In genomic region chr2:237572742-237573101, GRCh38 we compare ENCODE assay signal across 16 cellular contexts. TPM values are rescaled to one million over a fixed set of nuclear protein-coding genes. Genes with fewer than 3 reads are reported as not detected.
A peak's percentile ranks its signal among the peaks of the same experiment; 100 is the strongest.
DNase-seq lines count a peak whose midpoint lies in the region; ATAC-seq and TF ChIP-seq lines count a peak whose summit lies in the region.
"Had no signal": no experiment of that assay in that cellular context is flagged by ENCODE, and none has a peak within 500 bp of the region (broad histone marks: within the 10 kb centered on the region; RNA-seq: fewer than 3 reads in every experiment).

No MANE protein-coding gene starts in this region.

- H2BK15ac ChIP-seq in IMR-90 (ENCODE audit: low read depth, low read length) = peak overlapping the region; percentile 77; the same call in 2 of the 3 replicates
- H2BK15ac ChIP-seq in neuronal stem cell (ENCODE audit: low read length) = no peak overlapping the region

- no peak for TF ChIP-seq RAD21 in IMR-90 (IDR thresholded peaks at IDR 0.05; ENCODE audit: low read length)

- peak overlapping the region; percentile 48 for H2AK5ac ChIP-seq in IMR-90 (ENCODE audit: low read depth, low read length)
- no peak overlapping the region for H2AK5ac ChIP-seq in neuronal stem cell (ENCODE audit: low read depth, low read length)

- peak overlapping the region; percentile 90; the same call in 1 of the 2 replicates for H3K14ac ChIP-seq in IMR-90 (replicated peaks; ENCODE audit: low read depth, low read length)
- H3K14ac ChIP-seq in neuronal stem cell (ENCODE audit: low read length) = no peak overlapping the region

- H3K27ac ChIP-seq in IMR-90 (ENCODE audit: insufficient read depth, low read length) = no peak overlapping the region
- no peak overlapping the region for H3K27ac ChIP-seq in neuronal stem cell (replicated peaks; ENCODE audit: low read length)
- H3K27ac ChIP-seq in vagina = peak overlapping the region; percentile 47
- H3K27ac ChIP-seq: body of pancreas, left lung, neutrophil had no signal

- in situ Hi-C loops in IMR-90 (cut with MboI; ENCODE audit: low sequenced_read_pairs) = loop anchor here (5.0 to 25.0 kb wide), 4 partner anchors 158 to 1235 kb away; partner anchors contain the start of gene COL6A3

- no peak for DNase-seq in IMR-90
- no peak for DNase-seq in adipocyte (ENCODE audit: low read depth)
- no peak for DNase-seq in neuronal stem cell (ENCODE audit: low spot score)
- no peak for DNase-seq in vagina (ENCODE audit: extremely low spot score in 2 of 2)
- no peak for DNase-seq in NCI-H82 treated with DMSO at 0.1 percent for 48 hours (lab: John Stamatoyannopoulos, UW; ENCODE audit: unreplicated experiment)
- DNase-seq in GF-D8 (lab: John Stamatoyannopoulos, UW) = no peak
- DNase-seq in stimulated activated CD4-positive, alpha-beta T cell treated with anti-CD3 and anti-CD28 coated beads, Interleukin-15, amount 100 ng/mL, for 24 hours = no peak
- DNase-seq: activated CD4-positive, alpha-beta T cell treated with anti-CD3 and anti-CD28 coated beads for 4 hours; body of pancreas; left lung had no signal

- H3K23ac ChIP-seq in IMR-90 (ENCODE audit: low read depth, low read length) = no peak overlapping the region
- H3K23ac ChIP-seq in neuronal stem cell (ENCODE audit: low read depth, low read length, poor library complexity) = no peak overlapping the region

- H3K4me3 ChIP-seq in IMR-90 (ENCODE audit: insufficient read depth, low read depth, low read length) (no peak overlapping the region), adipocyte (ENCODE audit: low read length) (no peak overlapping the region), neuronal stem cell (ENCODE audit: low read length in 2 of 2) (no peak overlapping the region), vagina (no peak overlapping the region)
- H3K4me3 ChIP-seq: body of pancreas, left lung, mucosa of descending colon had no signal

- dilution Hi-C loops in IMR-90 (cut with HindIII; ENCODE audit: low sequenced_read_pairs, unreplicated experiment) = no loop called here

- POLR2A ChIA-PET in IMR-90 (lab: Charles Lee; ENCODE audit: unreplicated experiment) = no interaction called here

- no peak for ATAC-seq in IMR-90 (ENCODE audit: low read depth)

- H4K91ac ChIP-seq in IMR-90 (ENCODE audit: insufficient read depth, low read depth, low read length) (peak overlapping the region; percentile 11; the same call in 1 of the 2 replicates), neuronal stem cell (ENCODE audit: low read depth, low read length, poor library complexity) (no peak overlapping the region)

- no CpG with 5 or more reads among the region's 4 CpGs for WGBS in IMR-90 (ENCODE audit: extremely low coverage in 2 of 2, insufficient read length in 1 of 2), 2 experiments
- no CpG with 5 or more reads among the region's 4 CpGs for WGBS in neuronal stem cell (ENCODE audit: extremely low coverage in 2 of 2, insufficient read length in 2 of 2, insufficient replicate concordance in 1 of 2), 2 donors

- no peak overlapping the region for H2BK5ac ChIP-seq in IMR-90 (ENCODE audit: low read depth, low read length, poor library complexity, severe bottlenecking)
- no peak overlapping the region for H2BK5ac ChIP-seq in neuronal stem cell (ENCODE audit: low read length)

- H4K5ac ChIP-seq in IMR-90 (ENCODE audit: low read depth, low read length) = no peak overlapping the region

- no peak overlapping the region for H3K56ac ChIP-seq in IMR-90 (ENCODE audit: extremely low read depth, insufficient read depth, low read length)

- H3K4me1 ChIP-seq in IMR-90 (ENCODE audit: control insufficient read depth, insufficient read depth, low read length) = peaks cover 7% of the 10 kb centered on the region; the same call in 1 of the 2 replicates
- H3K4me1 ChIP-seq in adipocyte (ENCODE audit: control insufficient read depth, insufficient read depth, low read length) = peaks cover 7% of the 10 kb centered on the region
- H3K4me1 ChIP-seq in neuronal stem cell (ENCODE audit: control insufficient read depth in 2 of 2, insufficient read depth in 1 of 2, low read depth in 1 of 2, low read length in 2 of 2) = no peaks in the 10 kb centered on the region
- H3K4me1 ChIP-seq in vagina = peaks cover 22% of the 10 kb centered on the region

- H3K9ac ChIP-seq in IMR-90 (ENCODE audit: low read depth, low read length) = 0 out of 2 replicates have a peak overlapping the region, but pooled peaks have one; percentile 6
- peak overlapping the region; percentile 52 for H3K9ac ChIP-seq in adipocyte (ENCODE audit: low read length)
- H3K9ac ChIP-seq in neuronal stem cell (ENCODE audit: low read depth, low read length, poor library complexity) = no peak overlapping the region

- H3K4me2 ChIP-seq in IMR-90 (ENCODE audit: low read depth, low read length) = no peak overlapping the region
- H3K4me2 ChIP-seq in neuronal stem cell (ENCODE audit: insufficient read depth, low read length, poor library complexity, severe bottlenecking) = no peak overlapping the region

- BruUV-seq in IMR-90 (replicated peaks; lab: Mats Ljungman, UMichigan) = no TSS peak

- intact Hi-C loops in IMR-90 (cut with micrococcal nuclease) = loop anchor here (1.0 kb wide), 7 partner anchors 60 to 479 kb away; no protein-coding TSS in a partner anchor
- intact Hi-C loops in vagina (cut with DNase I) = loop anchor here (2.0 to 10.0 kb wide), 2 partner anchors 60 to 448 kb away; no protein-coding TSS in a partner anchor

- no peaks in the 10 kb centered on the region for H3K36me3 ChIP-seq in IMR-90 (ENCODE audit: control insufficient read depth, insufficient read depth, low read length)
- no peaks in the 10 kb centered on the region for H3K36me3 ChIP-seq in adipocyte (ENCODE audit: control insufficient read depth, insufficient read depth, low read length, severe bottlenecking)
- no peaks in the 10 kb centered on the region for H3K36me3 ChIP-seq in neuronal stem cell (replicated peaks in 1 of 2; ENCODE audit: control insufficient read depth in 2 of 2, insufficient read depth in 2 of 2, low read length in 2 of 2)
- no peaks in the 10 kb centered on the region for H3K36me3 ChIP-seq in vagina
- H3K36me3 ChIP-seq: left lung, neutrophil had no signal

- no peak for TF ChIP-seq CTCF in IMR-90 (conservative IDR thresholded peaks at IDR 0.05; ENCODE audit: low read depth, low read length)
- TF ChIP-seq CTCF in vagina (IDR thresholded peaks at IDR 0.05) = no peak

- peaks cover 0 to 8% of the 10 kb centered on the region in 2 experiments; a peak in 1 of 4 replicates for H3K79me1 ChIP-seq in IMR-90 (ENCODE audit: low read depth in 1 of 2, low read length in 2 of 2)
- peaks cover 2% of the 10 kb centered on the region for H3K79me1 ChIP-seq in neuronal stem cell (ENCODE audit: low read depth, low read length)

- H3K9me3 ChIP-seq in IMR-90 (ENCODE audit: control insufficient read depth, insufficient read depth, low read length) (no peaks in the 10 kb centered on the region), adipocyte (ENCODE audit: control insufficient read depth, low read length) (no peaks in the 10 kb centered on the region), neuronal stem cell (replicated peaks in 1 of 2; ENCODE audit: control insufficient read depth in 2 of 2, insufficient read depth in 1 of 2, low read depth in 1 of 2, low read length in 2 of 2) (no peaks in the 10 kb centered on the region), vagina (no peaks in the 10 kb centered on the region)
- H3K9me3 ChIP-seq: body of pancreas, left lung, mucosa of descending colon, neutrophil had no signal

- H3K4ac ChIP-seq in IMR-90 (ENCODE audit: low read depth, low read length) (peak overlapping the region; percentile 86), neuronal stem cell (ENCODE audit: low read length) (no peak overlapping the region)

- TF ChIP-seq POLR2A in IMR-90 (IDR thresholded peaks at IDR 0.05; ENCODE audit: low read depth, low read length) = no peak
- no peak for TF ChIP-seq POLR2A in vagina (IDR thresholded peaks at IDR 0.05)

- peak overlapping the region; percentile 36 to 92; a peak in 2 of 4 replicates for H4K8ac ChIP-seq in IMR-90 (ENCODE audit: low read depth in 2 of 2, low read length in 2 of 2)
- H4K8ac ChIP-seq in neuronal stem cell (ENCODE audit: low read depth, low read length) = no peak overlapping the region

- H2AFZ ChIP-seq in IMR-90 (replicated peaks; ENCODE audit: low read length, poor library complexity) (peak overlapping the region; percentile 85), neuronal stem cell (ENCODE audit: low read length) (peak overlapping the region; percentile 68)

- H3K18ac ChIP-seq in IMR-90 (ENCODE audit: low read depth, low read length) (no peak overlapping the region), neuronal stem cell (ENCODE audit: low read length) (no peak overlapping the region)

- CTCF ChIA-PET in IMR-90 (lab: Yijun Ruan, JAX) = interaction anchor here (0.7 to 3.6 kb wide), 17 partner anchors 10 to 486 kb away, joined by 3 to 53 read pairs (median 5); partner anchors contain the start of gene COPS8

- no peak overlapping the region for H2BK12ac ChIP-seq in neuronal stem cell (ENCODE audit: low read length)

- H4K20me1 ChIP-seq in IMR-90 (ENCODE audit: insufficient read depth, low read length) = no peaks in the 10 kb centered on the region

- no peak overlapping the region for H2AK9ac ChIP-seq in IMR-90 (replicated peaks; ENCODE audit: low read depth, low read length, poor library complexity)

- 0 out of 2 replicates have a peak, but pooled peaks cover 3% of the 10 kb centered on the region for H3K9me1 ChIP-seq in IMR-90 (ENCODE audit: insufficient read depth, low read length)

- H3K27me3 ChIP-seq in IMR-90 (ENCODE audit: control insufficient read depth, insufficient read depth, low read length) (no peaks in the 10 kb centered on the region), adipocyte (replicated peaks; ENCODE audit: control insufficient read depth, insufficient read depth, low read length) (peaks cover 21% of the 10 kb centered on the region), neuronal stem cell (ENCODE audit: control insufficient read depth in 3 of 3, insufficient read depth in 3 of 3, low read depth in 1 of 3, low read length in 3 of 3) (peaks cover 0 to 16% (median 0%) of the 10 kb centered on the region in 3 experiments), vagina (no peaks in the 10 kb centered on the region)
- H3K27me3 ChIP-seq: body of pancreas, left lung had no signal

- H2BK20ac ChIP-seq in IMR-90 (ENCODE audit: low read depth, low read length) = peak overlapping the region; percentile 47; the same call in 1 of the 2 replicates

- H2BK120ac ChIP-seq in IMR-90 (ENCODE audit: low read depth, low read length) (peak overlapping the region; percentile 87; the same call in 1 of the 2 replicates), neuronal stem cell (ENCODE audit: low read depth, low read length) (no peak overlapping the region)

RNA-seq across cellular contexts. Expression of gene PRLH, which starts 6.3 kb away (rescaled TPM):
- total RNA-seq in IMR-90 (2012; rRNA removed) = not detected in 2 replicates
- polyA plus RNA-seq in IMR-90 (2012; rRNA removed) = not detected in 2 replicates
- polyA plus RNA-seq in IMR-90 (2012; cell fraction: cytosol; rRNA removed) = not detected in 2 replicates
- not detected in 2 replicates for polyA plus RNA-seq in IMR-90 (2012; cell fraction: nucleus; rRNA removed; ENCODE audit: low replicate concordance)
- not detected for polyA plus RNA-seq in neuronal stem cell (2013, experiment 1 of 2)
- polyA plus RNA-seq in neuronal stem cell (2013, experiment 2 of 2) = not detected
- total RNA-seq in vagina = not detected
- total RNA-seq: body of pancreas, fibroblast of lung, left lung, mucosa of descending colon, right cardiac atrium, T-cell, temporal lobe had no signal
- polyA plus RNA-seq: fibroblast of lung, right cardiac atrium had no signal

RNA-seq across cellular contexts. Expression of gene RAB17, which starts 17.8 kb away (rescaled TPM):
- total RNA-seq in IMR-90 (2012; rRNA removed) (not detected in 2 replicates), vagina (not detected)
- 0.17 and 0.41 TPM in 2 replicates for polyA plus RNA-seq in IMR-90 (2012; rRNA removed)
- polyA plus RNA-seq in IMR-90 (2012; cell fraction: cytosol; rRNA removed) = 0.05 and 0.34 TPM in 2 replicates
- polyA plus RNA-seq in IMR-90 (2012; cell fraction: nucleus; rRNA removed; ENCODE audit: low replicate concordance) = 1.9 and 2.9 TPM in 2 replicates
- polyA plus RNA-seq in neuronal stem cell (2013, experiment 1 of 2) = 0.15 TPM
- polyA plus RNA-seq in neuronal stem cell (2013, experiment 2 of 2) = not detected
- total RNA-seq: temporal lobe had no signal

RNA-seq across cellular contexts. Expression of gene LRRFIP1, which starts 54.7 kb away (rescaled TPM):
- total RNA-seq in IMR-90 (2012; rRNA removed) (52.2 and 63.0 TPM in 2 replicates), vagina (132 TPM)
- 47.4 and 54.4 TPM in 2 replicates for polyA plus RNA-seq in IMR-90 (2012; rRNA removed)
- 22.4 and 32.2 TPM in 2 replicates for polyA plus RNA-seq in IMR-90 (2012; cell fraction: cytosol; rRNA removed)
- polyA plus RNA-seq in IMR-90 (2012; cell fraction: nucleus; rRNA removed; ENCODE audit: low replicate concordance) = 26.6 and 80.9 TPM in 2 replicates
- 30.3 TPM for polyA plus RNA-seq in neuronal stem cell (2013, experiment 1 of 2)
- polyA plus RNA-seq in neuronal stem cell (2013, experiment 2 of 2) = 33.9 TPM
